Comparison of ENCODE assay signal across 8 cellular contexts in genomic region chr18:26470011-26470637, GRCh38.
A peak's percentile ranks its signal among the peaks of the same experiment; 100 is the strongest.
DNase-seq lines count a peak whose midpoint lies in the region; ATAC-seq and TF ChIP-seq lines count a peak whose summit lies in the region.

No MANE protein-coding gene starts in this region.

- DNase-seq in COLO668 (lab: John Stamatoyannopoulos, UW; ENCODE audit: unreplicated experiment) (peak; percentile 77), RWPE1 (ENCODE audit: low spot score) (no peak), T-helper 1 cell (no peak)
- DNase-seq in stimulated activated CD4-positive, alpha-beta T cell treated with anti-CD3 and anti-CD28 coated beads, Interleukin-15, amount 100 ng/mL, for 24 hours = no peak
- DNase-seq in activated CD4-positive, alpha-beta T cell treated with anti-CD3 and anti-CD28 coated beads, Interleukin-2, amount 50 U/mL, for 4 hours = no peak
- no peak for DNase-seq in stimulated activated CD4-positive, alpha-beta T cell treated with anti-CD3 and anti-CD28 coated beads, Interleukin-4, amount 100 ng/mL, for 24 hours

- peak; percentile 91 for ATAC-seq in GM19397 (IDR thresholded peaks at IDR 0.05; ENCODE audit: unreplicated experiment)
- peak; percentile 90 for ATAC-seq in HG03175 (IDR thresholded peaks at IDR 0.05; ENCODE audit: unreplicated experiment)

- TF ChIP-seq CTCF in RWPE1 (conservative IDR thresholded peaks at IDR 0.05; ENCODE audit: low read depth) = no peak

- POLR2A ChIA-PET in RWPE1 (lab: Yijun Ruan, JAX; ENCODE audit: low non-redundant PET) = no interaction called here

- peak overlapping the region; percentile 14; the same call in 1 of the 2 replicates for H3K27ac ChIP-seq in RWPE1

- CTCF ChIA-PET in RWPE1 (lab: Yijun Ruan, JAX) = no interaction called here
